Comparison of ENCODE assay signal across 1 cellular context in the genomic region with DNA sequence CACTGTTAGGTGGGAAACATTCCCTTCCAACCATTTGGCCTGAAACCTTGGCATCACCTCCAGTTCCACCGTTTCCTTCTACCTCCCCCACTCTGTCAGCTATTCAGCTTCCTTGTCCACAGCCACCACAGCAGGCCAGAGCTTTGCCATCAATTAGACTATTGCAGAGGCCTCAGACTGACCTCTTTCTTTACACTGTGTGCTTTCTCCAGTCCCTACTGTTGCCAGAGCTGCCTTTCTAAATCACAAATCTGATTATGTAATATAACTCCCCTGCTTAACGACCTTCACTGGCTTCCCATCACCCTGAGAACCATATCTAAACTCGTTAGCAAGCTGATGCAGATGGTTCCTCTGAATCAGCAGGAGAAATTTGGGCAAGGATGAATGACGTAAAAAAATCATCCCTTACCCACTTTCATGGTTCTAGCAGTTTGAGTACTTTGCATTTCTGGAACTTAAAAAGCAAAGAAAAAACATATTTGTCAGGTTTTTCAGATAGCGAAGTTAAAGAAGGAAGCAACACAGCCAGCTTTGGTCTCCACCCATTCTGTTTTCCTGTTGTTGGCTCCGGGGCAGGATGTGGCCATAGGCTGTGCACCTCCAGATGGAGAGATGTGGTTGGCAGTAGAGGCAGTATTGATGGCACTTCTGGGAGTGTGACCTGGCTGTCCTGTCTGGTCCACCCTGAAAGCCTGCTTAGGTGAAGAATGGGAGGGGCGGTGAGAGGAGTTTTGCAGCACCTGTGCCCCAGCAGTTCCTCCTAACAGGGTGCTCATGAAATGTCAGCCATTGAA.
TF ChIP-seq lines count a peak whose summit lies in the region.

No MANE protein-coding gene starts in this region.

TF ChIP-seq in WTC11, 78 proteins besides CTCF, POLR2A, EP300 and RAD21 (continued from another document):
- TF ChIP-seq, protein P1, sequence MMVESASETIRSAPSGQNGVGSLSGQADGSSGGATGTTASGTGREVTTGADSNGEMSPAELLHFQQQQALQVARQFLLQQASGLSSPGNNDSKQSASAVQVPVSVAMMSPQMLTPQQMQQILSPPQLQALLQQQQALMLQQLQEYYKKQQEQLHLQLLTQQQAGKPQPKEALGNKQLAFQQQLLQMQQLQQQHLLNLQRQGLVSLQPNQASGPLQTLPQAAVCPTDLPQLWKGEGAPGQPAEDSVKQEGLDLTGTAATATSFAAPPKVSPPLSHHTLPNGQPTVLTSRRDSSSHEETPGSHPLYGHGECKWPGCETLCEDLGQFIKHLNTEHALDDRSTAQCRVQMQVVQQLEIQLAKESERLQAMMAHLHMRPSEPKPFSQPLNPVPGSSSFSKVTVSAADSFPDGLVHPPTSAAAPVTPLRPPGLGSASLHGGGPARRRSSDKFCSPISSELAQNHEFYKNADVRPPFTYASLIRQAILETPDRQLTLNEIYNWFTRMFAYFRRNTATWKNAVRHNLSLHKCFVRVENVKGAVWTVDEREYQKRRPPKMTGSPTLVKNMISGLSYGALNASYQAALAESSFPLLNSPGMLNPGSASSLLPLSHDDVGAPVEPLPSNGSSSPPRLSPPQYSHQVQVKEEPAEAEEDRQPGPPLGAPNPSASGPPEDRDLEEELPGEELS (CRISPR knock-in tag; IDR thresholded peaks at IDR 0.05) = no peak
